In genomic region chr1:236325567-236325966, GRCh38 we compare ENCODE assay signal across 3 cellular contexts.
TF ChIP-seq lines count a peak whose summit lies in the region.

No MANE protein-coding gene starts in this region.

TF ChIP-seq in HepG2, 621 proteins besides CTCF, POLR2A, EP300 and RAD21:
- TF ChIP-seq NFE2L2 (IDR thresholded peaks at IDR 0.05; ENCODE audit: low read length) (peak; percentile 63), MAFF (IDR thresholded peaks at IDR 0.05; ENCODE audit: low read depth, low read length) (peak; percentile 75), SKIL (CRISPR knock-in tag; IDR thresholded peaks at IDR 0.05; ENCODE audit: borderline replicate concordance) (no peak), MAFK (conservative IDR thresholded peaks at IDR 0.05 in 1 of 2, IDR thresholded peaks at IDR 0.05 in 1 of 2; ENCODE audit: low read length in 2 of 2) (peak; percentile 46 to 75; a peak in 3 of 4 replicates)
TF ChIP-seq in HepG2: peak in this region for 3.

TF ChIP-seq in IMR-90, 13 proteins besides CTCF, POLR2A, EP300 and RAD21:
- TF ChIP-seq MAZ (IDR thresholded peaks at IDR 0.05; ENCODE audit: borderline replicate concordance, low read depth, low read length) (no peak), BHLHE40 (IDR thresholded peaks at IDR 0.05; ENCODE audit: low read depth, low read length) (no peak), FOS (IDR thresholded peaks at IDR 0.05; ENCODE audit: low read depth, low read length) (no peak), RCOR1 (IDR thresholded peaks at IDR 0.05; ENCODE audit: insufficient replicate concordance, low read length) (no peak), MAFK (IDR thresholded peaks at IDR 0.05; ENCODE audit: low read depth, low read length) (peak; percentile 46; the same call in 1 of the 2 replicates), CHD1 (IDR thresholded peaks at IDR 0.05; ENCODE audit: low read depth, low read length) (no peak), NFE2L2 (IDR thresholded peaks at IDR 0.05; ENCODE audit: low read depth, low read length) (peak; percentile 76; the same call in 1 of the 2 replicates), MXI1 (IDR thresholded peaks at IDR 0.05; ENCODE audit: borderline replicate concordance, low read depth, low read length) (no peak), RFX5 (IDR thresholded peaks at IDR 0.05; ENCODE audit: low read depth, low read length) (no peak), SMC3 (IDR thresholded peaks at IDR 0.05; ENCODE audit: low read depth, low read length) (no peak), CEBPB (IDR thresholded peaks at IDR 0.05; ENCODE audit: low read depth, low read length) (no peak)
- TF ChIP-seq, protein P1, sequence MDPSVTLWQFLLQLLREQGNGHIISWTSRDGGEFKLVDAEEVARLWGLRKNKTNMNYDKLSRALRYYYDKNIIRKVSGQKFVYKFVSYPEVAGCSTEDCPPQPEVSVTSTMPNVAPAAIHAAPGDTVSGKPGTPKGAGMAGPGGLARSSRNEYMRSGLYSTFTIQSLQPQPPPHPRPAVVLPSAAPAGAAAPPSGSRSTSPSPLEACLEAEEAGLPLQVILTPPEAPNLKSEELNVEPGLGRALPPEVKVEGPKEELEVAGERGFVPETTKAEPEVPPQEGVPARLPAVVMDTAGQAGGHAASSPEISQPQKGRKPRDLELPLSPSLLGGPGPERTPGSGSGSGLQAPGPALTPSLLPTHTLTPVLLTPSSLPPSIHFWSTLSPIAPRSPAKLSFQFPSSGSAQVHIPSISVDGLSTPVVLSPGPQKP (IDR thresholded peaks at IDR 0.05; ENCODE audit: borderline replicate concordance, low read depth, low read length) = no peak
- TF ChIP-seq, protein P2, sequence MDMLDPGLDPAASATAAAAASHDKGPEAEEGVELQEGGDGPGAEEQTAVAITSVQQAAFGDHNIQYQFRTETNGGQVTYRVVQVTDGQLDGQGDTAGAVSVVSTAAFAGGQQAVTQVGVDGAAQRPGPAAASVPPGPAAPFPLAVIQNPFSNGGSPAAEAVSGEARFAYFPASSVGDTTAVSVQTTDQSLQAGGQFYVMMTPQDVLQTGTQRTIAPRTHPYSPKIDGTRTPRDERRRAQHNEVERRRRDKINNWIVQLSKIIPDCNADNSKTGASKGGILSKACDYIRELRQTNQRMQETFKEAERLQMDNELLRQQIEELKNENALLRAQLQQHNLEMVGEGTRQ (IDR thresholded peaks at IDR 0.05; ENCODE audit: low read depth, low read length) = no peak
TF ChIP-seq in IMR-90: peak in this region for 2.

TF ChIP-seq in K562, 482 proteins besides CTCF, POLR2A, EP300 and RAD21 (continues in another document):
- TF ChIP-seq, protein P3, sequence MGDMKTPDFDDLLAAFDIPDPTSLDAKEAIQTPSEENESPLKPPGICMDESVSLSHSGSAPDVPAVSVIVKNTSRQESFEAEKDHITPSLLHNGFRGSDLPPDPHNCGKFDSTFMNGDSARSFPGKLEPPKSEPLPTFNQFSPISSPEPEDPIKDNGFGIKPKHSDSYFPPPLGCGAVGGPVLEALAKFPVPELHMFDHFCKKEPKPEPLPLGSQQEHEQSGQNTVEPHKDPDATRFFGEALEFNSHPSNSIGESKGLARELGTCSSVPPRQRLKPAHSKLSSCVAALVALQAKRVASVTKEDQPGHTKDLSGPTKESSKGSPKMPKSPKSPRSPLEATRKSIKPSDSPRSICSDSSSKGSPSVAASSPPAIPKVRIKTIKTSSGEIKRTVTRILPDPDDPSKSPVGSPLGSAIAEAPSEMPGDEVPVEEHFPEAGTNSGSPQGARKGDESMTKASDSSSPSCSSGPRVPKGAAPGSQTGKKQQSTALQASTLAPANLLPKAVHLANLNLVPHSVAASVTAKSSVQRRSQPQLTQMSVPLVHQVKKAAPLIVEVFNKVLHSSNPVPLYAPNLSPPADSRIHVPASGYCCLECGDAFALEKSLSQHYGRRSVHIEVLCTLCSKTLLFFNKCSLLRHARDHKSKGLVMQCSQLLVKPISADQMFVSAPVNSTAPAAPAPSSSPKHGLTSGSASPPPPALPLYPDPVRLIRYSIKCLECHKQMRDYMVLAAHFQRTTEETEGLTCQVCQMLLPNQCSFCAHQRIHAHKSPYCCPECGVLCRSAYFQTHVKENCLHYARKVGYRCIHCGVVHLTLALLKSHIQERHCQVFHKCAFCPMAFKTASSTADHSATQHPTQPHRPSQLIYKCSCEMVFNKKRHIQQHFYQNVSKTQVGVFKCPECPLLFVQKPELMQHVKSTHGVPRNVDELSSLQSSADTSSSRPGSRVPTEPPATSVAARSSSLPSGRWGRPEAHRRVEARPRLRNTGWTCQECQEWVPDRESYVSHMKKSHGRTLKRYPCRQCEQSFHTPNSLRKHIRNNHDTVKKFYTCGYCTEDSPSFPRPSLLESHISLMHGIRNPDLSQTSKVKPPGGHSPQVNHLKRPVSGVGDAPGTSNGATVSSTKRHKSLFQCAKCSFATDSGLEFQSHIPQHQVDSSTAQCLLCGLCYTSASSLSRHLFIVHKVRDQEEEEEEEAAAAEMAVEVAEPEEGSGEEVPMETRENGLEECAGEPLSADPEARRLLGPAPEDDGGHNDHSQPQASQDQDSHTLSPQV (IDR thresholded peaks at IDR 0.05) = peak; percentile 82
- no peak for TF ChIP-seq ZBTB12 (CRISPR knock-in tag; IDR thresholded peaks at IDR 0.05)
- TF ChIP-seq GATAD2B (IDR thresholded peaks at IDR 0.05; ENCODE audit: borderline replicate concordance) = no peak
- TF ChIP-seq ZNF354B (CRISPR knock-in tag; IDR thresholded peaks at IDR 0.05) = no peak
- TF ChIP-seq HDAC8 (tag; IDR thresholded peaks at IDR 0.05) = 0 out of 2 replicates have a peak, but pooled peaks have one; percentile 30
- TF ChIP-seq C11orf30 (IDR thresholded peaks at IDR 0.05; ENCODE audit: low read depth) = peak; percentile 97
- TF ChIP-seq BACH1 (tag; IDR thresholded peaks at IDR 0.05) = peak; percentile 53; the same call in 1 of the 2 replicates
- no peak for TF ChIP-seq RFX7 (CRISPR knock-in tag; IDR thresholded peaks at IDR 0.05)
- 0 out of 2 replicates have a peak, but pooled peaks have one; percentile 65 for TF ChIP-seq DMBX1 (CRISPR knock-in tag; IDR thresholded peaks at IDR 0.05; ENCODE audit: borderline replicate concordance)
- TF ChIP-seq NFE2L1 (tag; IDR thresholded peaks at IDR 0.05; ENCODE audit: borderline replicate concordance, low read depth) = peak; percentile 49; the same call in 1 of the 2 replicates
- TF ChIP-seq MAFK (IDR thresholded peaks at IDR 0.05; ENCODE audit: low read length) = peak; percentile 66; the same call in 1 of the 2 replicates
- no peak for TF ChIP-seq HMBOX1 (IDR thresholded peaks at IDR 0.05)
- TF ChIP-seq SAFB2 (IDR thresholded peaks at IDR 0.05; ENCODE audit: borderline replicate concordance, low read depth, low read length, severe bottlenecking) = no peak
- 0 out of 2 replicates have a peak, but pooled peaks have one; percentile 48 for TF ChIP-seq ZNF324 (CRISPR knock-in tag; IDR thresholded peaks at IDR 0.05)
- TF ChIP-seq, protein P4, sequence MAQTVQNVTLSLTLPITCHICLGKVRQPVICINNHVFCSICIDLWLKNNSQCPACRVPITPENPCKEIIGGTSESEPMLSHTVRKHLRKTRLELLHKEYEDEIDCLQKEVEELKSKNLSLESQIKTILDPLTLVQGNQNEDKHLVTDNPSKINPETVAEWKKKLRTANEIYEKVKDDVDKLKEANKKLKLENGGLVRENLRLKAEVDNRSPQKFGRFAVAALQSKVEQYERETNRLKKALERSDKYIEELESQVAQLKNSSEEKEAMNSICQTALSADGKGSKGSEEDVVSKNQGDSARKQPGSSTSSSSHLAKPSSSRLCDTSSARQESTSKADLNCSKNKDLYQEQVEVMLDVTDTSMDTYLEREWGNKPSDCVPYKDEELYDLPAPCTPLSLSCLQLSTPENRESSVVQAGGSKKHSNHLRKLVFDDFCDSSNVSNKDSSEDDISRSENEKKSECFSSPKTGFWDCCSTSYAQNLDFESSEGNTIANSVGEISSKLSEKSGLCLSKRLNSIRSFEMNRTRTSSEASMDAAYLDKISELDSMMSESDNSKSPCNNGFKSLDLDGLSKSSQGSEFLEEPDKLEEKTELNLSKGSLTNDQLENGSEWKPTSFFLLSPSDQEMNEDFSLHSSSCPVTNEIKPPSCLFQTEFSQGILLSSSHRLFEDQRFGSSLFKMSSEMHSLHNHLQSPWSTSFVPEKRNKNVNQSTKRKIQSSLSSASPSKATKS (CRISPR knock-in tag; IDR thresholded peaks at IDR 0.05) = no peak
- no peak for TF ChIP-seq TFE3 (CRISPR knock-in tag; IDR thresholded peaks at IDR 0.05)
- TF ChIP-seq PTRF (tag; IDR thresholded peaks at IDR 0.05) = peak; percentile 68; the same call in 1 of the 2 replicates
- TF ChIP-seq ZNF668 (CRISPR knock-in tag; IDR thresholded peaks at IDR 0.05) = peak; percentile 71; the same call in 1 of the 2 replicates
- TF ChIP-seq CBFB (CRISPR knock-in tag; IDR thresholded peaks at IDR 0.05) = no peak
- TF ChIP-seq WHSC1 (IDR thresholded peaks at IDR 0.05; ENCODE audit: low read length) = no peak
- no peak for TF ChIP-seq E4F1 (CRISPR knock-in tag; IDR thresholded peaks at IDR 0.05; ENCODE audit: borderline replicate concordance)
- TF ChIP-seq ZNF444 (CRISPR knock-in tag; IDR thresholded peaks at IDR 0.05) = no peak
- TF ChIP-seq TRIM24 (IDR thresholded peaks at IDR 0.05) = peak in 1 of 2 experiments; percentile 56; a peak in 2 of 4 replicates
- TF ChIP-seq SRSF3 (IDR thresholded peaks at IDR 0.05; ENCODE audit: insufficient read depth, low read length) = no peak
- TF ChIP-seq, protein P5, sequence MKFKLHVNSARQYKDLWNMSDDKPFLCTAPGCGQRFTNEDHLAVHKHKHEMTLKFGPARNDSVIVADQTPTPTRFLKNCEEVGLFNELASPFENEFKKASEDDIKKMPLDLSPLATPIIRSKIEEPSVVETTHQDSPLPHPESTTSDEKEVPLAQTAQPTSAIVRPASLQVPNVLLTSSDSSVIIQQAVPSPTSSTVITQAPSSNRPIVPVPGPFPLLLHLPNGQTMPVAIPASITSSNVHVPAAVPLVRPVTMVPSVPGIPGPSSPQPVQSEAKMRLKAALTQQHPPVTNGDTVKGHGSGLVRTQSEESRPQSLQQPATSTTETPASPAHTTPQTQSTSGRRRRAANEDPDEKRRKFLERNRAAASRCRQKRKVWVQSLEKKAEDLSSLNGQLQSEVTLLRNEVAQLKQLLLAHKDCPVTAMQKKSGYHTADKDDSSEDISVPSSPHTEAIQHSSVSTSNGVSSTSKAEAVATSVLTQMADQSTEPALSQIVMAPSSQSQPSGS (CRISPR knock-in tag; IDR thresholded peaks at IDR 0.05) = no peak
- no peak for TF ChIP-seq MBD2 (IDR thresholded peaks at IDR 0.05; ENCODE audit: borderline replicate concordance, low read depth)
- peak; percentile 90 for TF ChIP-seq MAFG (tag; conservative IDR thresholded peaks at IDR 0.05)
- TF ChIP-seq, protein P6, sequence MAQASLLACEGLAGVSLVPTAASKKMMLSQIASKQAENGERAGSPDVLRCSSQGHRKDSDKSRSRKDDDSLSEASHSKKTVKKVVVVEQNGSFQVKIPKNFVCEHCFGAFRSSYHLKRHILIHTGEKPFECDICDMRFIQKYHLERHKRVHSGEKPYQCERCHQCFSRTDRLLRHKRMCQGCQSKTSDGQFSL (CRISPR knock-in tag; IDR thresholded peaks at IDR 0.05) = no peak
- TF ChIP-seq, protein P6 (tag; IDR thresholded peaks at IDR 0.05) = peak in 1 of 2 experiments; percentile 66; a peak in 1 of 4 replicates
- no peak for TF ChIP-seq ZNF507 (tag; conservative IDR thresholded peaks at IDR 0.05)
- TF ChIP-seq NFE2 (IDR thresholded peaks at IDR 0.05; ENCODE audit: low read depth) = peak; percentile 89
- 0 out of 2 replicates have a peak, but pooled peaks have one; percentile 12 for TF ChIP-seq CXXC5 (CRISPR knock-in tag; IDR thresholded peaks at IDR 0.05)
- TF ChIP-seq MAFF (IDR thresholded peaks at IDR 0.05; ENCODE audit: low read length) = peak; percentile 83
- TF ChIP-seq EHMT2 (IDR thresholded peaks at IDR 0.05) = no peak
- TF ChIP-seq EGR1 (conservative IDR thresholded peaks at IDR 0.05) = no peak
- TF ChIP-seq RNF2 (IDR thresholded peaks at IDR 0.05) = no peak
- no peak for TF ChIP-seq ZNF263 (CRISPR knock-in tag; IDR thresholded peaks at IDR 0.05; ENCODE audit: borderline replicate concordance)
